In genomic region chr14:104881369-104881979, GRCh38 we compare ENCODE assay signal across 16 cellular contexts. TPM values are rescaled to one million over a fixed set of nuclear protein-coding genes. Genes with fewer than 3 reads are reported as not detected.
DNase-seq lines count a peak whose midpoint lies in the region; ATAC-seq and TF ChIP-seq lines count a peak whose summit lies in the region.
"Had no signal": no experiment of that assay in that cellular context is flagged by ENCODE, and none has a peak within 500 bp of the region (broad histone marks: within the 10 kb centered on the region; RNA-seq: fewer than 3 reads in every experiment).

No MANE protein-coding gene starts in this region.

- DNase-seq in NB4 (ENCODE audit: low read depth) (peak; percentile 34), NCI-H510A treated with DMSO at 0.1 percent for 48 hours (lab: John Stamatoyannopoulos, UW) (peak; percentile 12), heart right ventricle (peak; percentile 43 to 62), GM13977 (ENCODE audit: low spot score) (no peak), HEK293T (ENCODE audit: extremely low spot score) (no peak), GM10248 (ENCODE audit: extremely low spot score) (no peak)
- no peak for DNase-seq in activated T-cell treated with anti-CD3 and anti-CD28 coated beads, Interleukin-2, amount 50 U/mL, for 1 hour
- DNase-seq: activated naive CD4-positive, alpha-beta T cell; GDM1; hypothalamus had no signal

- H3K9me3 ChIP-seq in BLaER1 treated with 17β-estradiol and CSF1 and Interleukin-3, amounts not matched to agents 10 nM and 100 nM (replicated peaks in 1 of 11), result no peaks in the 10 kb centered on the region
- no peaks in the 10 kb centered on the region for H3K9me3 ChIP-seq in heart right ventricle
- H3K9me3 ChIP-seq: neutrophil had no signal

- no peak overlapping the region for H3K4me3 ChIP-seq in BLaER1 treated with 17β-estradiol and CSF1 and Interleukin-3, amounts not matched to agents 10 nM and 100 nM
- H3K4me3 ChIP-seq in NB4 (ENCODE audit: low read depth, low read length) (no peak overlapping the region), heart right ventricle (no peak overlapping the region)
- H3K4me3 ChIP-seq: PC-9 had no signal

- peaks cover 0 to 13% (median 6%) of the 10 kb centered on the region in 11 experiments; a peak in 12 of 22 replicates for H3K27me3 ChIP-seq in BLaER1 treated with 17β-estradiol and CSF1 and Interleukin-3, amounts not matched to agents 10 nM and 100 nM
- no peaks in the 10 kb centered on the region for H3K27me3 ChIP-seq in heart right ventricle
- H3K27me3 ChIP-seq: neutrophil had no signal

- H4K20me1 ChIP-seq in BLaER1 treated with 17β-estradiol and CSF1 and Interleukin-3, amounts not matched to agents 10 nM and 100 nM, result peaks cover 0 to 90% (median 4%) of the 10 kb centered on the region in 11 experiments; a peak in 11 of 22 replicates

- ATAC-seq in heart right ventricle, result peak; percentile 45 to 85 (median 70)

- no peak overlapping the region for H3K27ac ChIP-seq in BLaER1 treated with 17β-estradiol and CSF1 and Interleukin-3, amounts not matched to agents 10 nM and 100 nM
- H3K27ac ChIP-seq in heart right ventricle, result no peak overlapping the region
- H3K27ac ChIP-seq: HL-60, neutrophil, PC-9 had no signal

- H3K9ac ChIP-seq in BLaER1 treated with 17β-estradiol and CSF1 and Interleukin-3, amounts not matched to agents 10 nM and 100 nM, result no peak overlapping the region

- TF ChIP-seq CTCF in NB4 (IDR thresholded peaks at IDR 0.05; ENCODE audit: low read depth, low read length), result no peak
- no peak for TF ChIP-seq CTCF in heart right ventricle (IDR thresholded peaks at IDR 0.05)
- TF ChIP-seq CTCF in GM13977 (IDR thresholded peaks at IDR 0.05; ENCODE audit: extremely low read depth, insufficient read depth, missing control alignments), result no peak
- no peak for TF ChIP-seq CTCF in GM10248 (IDR thresholded peaks at IDR 0.05; ENCODE audit: control extremely low read depth, extremely low read depth, low read depth, missing control alignments)

- CTCF ChIA-PET in HEK293T (lab: Yijun Ruan, JAX), result no interaction called here
- CTCF ChIA-PET in GM10248 (lab: Yijun Ruan, JAX), result interaction anchor here (1.5 kb wide), 1 partner anchor 15 kb away, joined by 4 read pairs; no protein-coding TSS in a partner anchor

- H3K4me2 ChIP-seq in BLaER1 treated with 17β-estradiol and CSF1 and Interleukin-3, amounts not matched to agents 10 nM and 100 nM, result peak overlapping the region in 8 of 11 experiments; percentile 41 to 77 (median 64); a peak in 14 of 22 replicates
- H3K4me2 ChIP-seq: PC-9 had no signal

- in situ Hi-C loops in GM13977 (cut with MboI; ENCODE audit: low pct_unique_long_range_greater_than_20kb, low sequenced_read_pairs, unreplicated experiment), result no loop called here

- no peak for TF ChIP-seq POLR2A in NB4 (IDR thresholded peaks at IDR 0.05; ENCODE audit: extremely low read depth, insufficient read length)

- peaks cover 0 to 54% (median 29%) of the 10 kb centered on the region in 10 experiments; a peak in 17 of 20 replicates for H3K4me1 ChIP-seq in BLaER1 treated with 17β-estradiol and CSF1 and Interleukin-3, amounts not matched to agents 10 nM and 100 nM
- H3K4me1 ChIP-seq in heart right ventricle, result peaks cover 0 to 13% (median 0%) of the 10 kb centered on the region in 9 donors

- intact Hi-C loops in heart right ventricle (cut with DNase I), result no loop called here

- POLR2A ChIA-PET in HEK293T (lab: Yijun Ruan, JAX) (no interaction called here), GM10248 (lab: Yijun Ruan, JAX) (no interaction called here)

- WGBS in heart right ventricle, 2 donors, result 35 to 42% methylated on average over 13 of the region's 13 CpGs

- H3K36me3 ChIP-seq in BLaER1 treated with 17β-estradiol and CSF1 and Interleukin-3, amounts not matched to agents 10 nM and 100 nM, result peaks cover 0 to 43% (median 0%) of the 10 kb centered on the region in 11 experiments; a peak in 4 of 22 replicates
- peaks cover 0 to 59% (median 0%) of the 10 kb centered on the region in 9 donors for H3K36me3 ChIP-seq in heart right ventricle
- H3K36me3 ChIP-seq: neutrophil had no signal

TF ChIP-seq in HEK293T, 16 proteins besides CTCF, POLR2A, EP300 and RAD21:
- no peak for TF ChIP-seq ZNF384 (IDR thresholded peaks at IDR 0.05)
- TF ChIP-seq LEF1 (IDR thresholded peaks at IDR 0.05; ENCODE audit: borderline replicate concordance), result no peak
- TF ChIP-seq SUZ12 (IDR thresholded peaks at IDR 0.05), result no peak
- TF ChIP-seq ARNT (IDR thresholded peaks at IDR 0.05), result no peak
- TF ChIP-seq FOXK2 (IDR thresholded peaks at IDR 0.05), result no peak

RNA-seq across cellular contexts. Expression of gene CEP170B, which starts 16.4 kb away (rescaled TPM):
- 10 to 100 TPM in 9 of 10 donors, 1 to 10 TPM in 1; 8.3 to 13.6 (median 12.3) TPM for total RNA-seq in heart right ventricle
- 1 to 10 TPM; 6.8 to 9.1 TPM for polyA plus RNA-seq in heart right ventricle

RNA-seq across cellular contexts. Expression of gene PLD4, which starts 43.2 kb away (rescaled TPM):
- total RNA-seq in heart right ventricle, result under 1 TPM in 9 of 10 donors, not detected in 1; 0.23 to 0.91 (median 0.50) TPM
- under 1 TPM; 0.07 to 0.13 TPM for polyA plus RNA-seq in heart right ventricle
- total RNA-seq: lung microvascular endothelial cell, M059J, PC-9 had no signal

Comparison
In these comparisons a context has a peak if more than half of its experiments do, and no peak if none do; other contexts are left out.
1. DNase-seq: peak in NB4 (single experiment), NCI-H510A treated with DMSO at 0.1 percent for 48 hours (single experiment) and heart right ventricle (2 of 2); none in GM13977 (single experiment), HEK293T (single experiment), activated T-cell treated with anti-CD3 and anti-CD28 coated beads, Interleukin-2, amount 50 U/mL, for 1 hour (single experiment) and GM10248 (single experiment).